In genomic region chr17:41811549-41812175, GRCh38 we compare ENCODE assay signal across 1 cellular context.
TF ChIP-seq lines count a peak whose summit lies in the region.

Gene P3H4, minus strand, starts transcription at chr17:41811949. Its CDS starts 34 bp downstream, at chr17:41811915.

TF ChIP-seq in HEK293, 187 proteins besides CTCF, POLR2A, EP300 and RAD21 (continued from another document):
- no peak for TF ChIP-seq ZNF843 (tag by site-specific recombination; IDR thresholded peaks at IDR 0.05)
- TF ChIP-seq PBX3 (CRISPR knock-in tag; IDR thresholded peaks at IDR 0.05), result peak; percentile 91
- TF ChIP-seq PRDM10 (tag by site-specific recombination; IDR thresholded peaks at IDR 0.05), result peak; percentile 29; the same call in 1 of the 2 replicates
- peak; percentile 26; the same call in 1 of the 2 replicates for TF ChIP-seq KLF16 (tag by site-specific recombination; IDR thresholded peaks at IDR 0.05)
- TF ChIP-seq ZNF677 (tag by site-specific recombination; IDR thresholded peaks at IDR 0.05), result 0 out of 2 replicates have a peak, but pooled peaks have one; percentile 21
- TF ChIP-seq ZNF660 (tag by site-specific recombination; IDR thresholded peaks at IDR 0.05), result peak; percentile 89
- TF ChIP-seq ZNF596 (tag by site-specific recombination; IDR thresholded peaks at IDR 0.05), result 0 out of 2 replicates have a peak, but pooled peaks have one; percentile 17
- peak; percentile 85 for TF ChIP-seq ZBTB6 (tag by site-specific recombination; IDR thresholded peaks at IDR 0.05)
- TF ChIP-seq HOXA7 (CRISPR knock-in tag; IDR thresholded peaks at IDR 0.05; ENCODE audit: borderline replicate concordance), result peak; percentile 41; the same call in 1 of the 2 replicates
- TF ChIP-seq BCL11B (tag by site-specific recombination; IDR thresholded peaks at IDR 0.05; ENCODE audit: low read depth), result no peak
- TF ChIP-seq ZSCAN30 (tag by site-specific recombination; IDR thresholded peaks at IDR 0.05), result peak; percentile 72
- TF ChIP-seq ZBTB20 (tag by site-specific recombination; IDR thresholded peaks at IDR 0.05), result peak; percentile 88
- TF ChIP-seq KLF10 (tag by site-specific recombination; IDR thresholded peaks at IDR 0.05), result peak; percentile 69
- TF ChIP-seq ZBTB44 (tag by site-specific recombination; IDR thresholded peaks at IDR 0.05), result peak; percentile 48; the same call in 1 of the 2 replicates
- TF ChIP-seq SP7 (tag by site-specific recombination; IDR thresholded peaks at IDR 0.05), result peak; percentile 45
- peak; percentile 96 for TF ChIP-seq ZBTB26 (tag by site-specific recombination; optimal IDR thresholded peaks at IDR 0.05)
- peak; percentile 12; the same call in 1 of the 2 replicates for TF ChIP-seq YY1 (tag by site-specific recombination; IDR thresholded peaks at IDR 0.05)
- no peak for TF ChIP-seq ZSCAN16 (tag by site-specific recombination; IDR thresholded peaks at IDR 0.05)
- 0 out of 2 replicates have a peak, but pooled peaks have one; percentile 14 for TF ChIP-seq ZBTB48 (tag by site-specific recombination; IDR thresholded peaks at IDR 0.05)
- 0 out of 2 replicates have a peak, but pooled peaks have one; percentile 1 for TF ChIP-seq ZNF335 (tag by site-specific recombination; conservative IDR thresholded peaks at IDR 0.05)
- TF ChIP-seq KLF9 (tag by site-specific recombination; IDR thresholded peaks at IDR 0.05; ENCODE audit: low read depth), result peak; percentile 64
